Comparison of ENCODE assay signal across 12 cellular contexts in genomic region chr11:2886936-2887335, GRCh38. TPM values are rescaled to one million over a fixed set of nuclear protein-coding genes. Genes with fewer than 3 reads are reported as not detected.
A peak's percentile ranks its signal among the peaks of the same experiment; 100 is the strongest.
DNase-seq lines count a peak whose midpoint lies in the region; ATAC-seq, FAIRE-seq and TF ChIP-seq lines count a peak whose summit lies in the region.
"Had no signal": no experiment of that assay in that cellular context is flagged by ENCODE, and none has a peak within 500 bp of the region (broad histone marks: within the 10 kb centered on the region; RNA-seq: fewer than 3 reads in every experiment).

No MANE protein-coding gene starts in this region.

- intact Hi-C loops in uterus (cut with DNase I; ENCODE audit: low total_unique reads), result loop anchor here (10.0 kb wide), 1 partner anchor 182 kb away; no protein-coding TSS in a partner anchor

- H2AFZ ChIP-seq in astrocyte (ENCODE audit: low read depth, low read length), result no peak overlapping the region

- H3K27ac ChIP-seq in astrocyte (ENCODE audit: low read depth, low read length) (no peak overlapping the region), uterus (peak overlapping the region; percentile 85 to 90)

- POLR2A ChIA-PET in naive thymus-derived CD8-positive, alpha-beta T cell (lab: Charles Lee), result interaction anchor here (1.0 to 4.4 kb wide), 4 partner anchors 11 to 354 kb away, joined by 3 to 57 read pairs (median 4); a partner anchor contains a TSS

- ATAC-seq in activated naive CD8-positive, alpha-beta T cell treated with anti-CD3 and anti-CD28 coated beads, Interleukin-2, amount 50 U/mL, for 24 hours, result no peak
- ATAC-seq in naive thymus-derived CD8-positive, alpha-beta T cell, result no peak
- no peak for ATAC-seq in GM18502 (IDR thresholded peaks at IDR 0.05; ENCODE audit: poor library complexity, unreplicated experiment)
- ATAC-seq: activated CD8-positive, alpha-beta memory T cell treated with anti-CD3 and anti-CD28 coated beads, Interleukin-2, amount 10 ng/mL, durations not matched to agents 7 days and 5 days had no signal

- H3K4me3 Mint-ChIP-seq in activated naive CD8-positive, alpha-beta T cell, result peak overlapping the region; percentile 61
- H3K4me3 Mint-ChIP-seq in activated naive CD8-positive, alpha-beta T cell treated with anti-CD3 and anti-CD28 coated beads, Interleukin-2, amount 50 U/mL, for 24 hours, result no peak overlapping the region
- H3K4me3 Mint-ChIP-seq in astrocyte (ENCODE audit: unreplicated experiment), result peak overlapping the region; percentile 54
- peak overlapping the region; percentile 39 to 80 (median 66) for H3K4me3 Mint-ChIP-seq in naive thymus-derived CD8-positive, alpha-beta T cell
- H3K4me3 Mint-ChIP-seq: activated CD8-positive, alpha-beta memory T cell treated with anti-CD3 and anti-CD28 coated beads, Interleukin-2, amount 10 ng/mL, durations not matched to agents 7 days and 5 days had no signal

- DNase-seq in activated naive CD8-positive, alpha-beta T cell treated with anti-CD3 and anti-CD28 coated beads, Interleukin-2, amount 50 U/mL, for 24 hours, result no peak
- DNase-seq in astrocyte (ENCODE audit: low read depth) (no peak), uterus (no peak), GM12891 (ENCODE audit: insufficient read length, low spot score) (no peak), COLO668 (lab: John Stamatoyannopoulos, UW; ENCODE audit: unreplicated experiment) (no peak)
- no peak for DNase-seq in naive thymus-derived CD8-positive, alpha-beta T cell
- DNase-seq: activated CD8-positive, alpha-beta memory T cell treated with anti-CD3 and anti-CD28 coated beads, Interleukin-2, amount 10 ng/mL, durations not matched to agents 7 days and 5 days; HCEC 1CT; NCI-H2227 treated with DMSO at 0.1 percent for 48 hours; occipital lobe had no signal

- TF ChIP-seq POLR2A in uterus (IDR thresholded peaks at IDR 0.05), result no peak
- TF ChIP-seq POLR2A in GM12891 (IDR thresholded peaks at IDR 0.05; ENCODE audit: low read depth, low read length), result no peak

- no peak overlapping the region for H3K4me3 ChIP-seq in astrocyte (ENCODE audit: insufficient read depth, low read depth, low read length)
- H3K4me3 ChIP-seq in uterus, result no peak overlapping the region

- H3K4me1 Mint-ChIP-seq in activated naive CD8-positive, alpha-beta T cell (ENCODE audit: low read depth), result peaks cover 23% of the 10 kb centered on the region
- H3K4me1 Mint-ChIP-seq in activated naive CD8-positive, alpha-beta T cell treated with anti-CD3 and anti-CD28 coated beads, Interleukin-2, amount 50 U/mL, for 24 hours, result peaks cover 13% of the 10 kb centered on the region
- no peaks in the 10 kb centered on the region for H3K4me1 Mint-ChIP-seq in astrocyte (ENCODE audit: low read depth, unreplicated experiment)
- H3K4me1 Mint-ChIP-seq in naive thymus-derived CD8-positive, alpha-beta T cell, result peaks cover 20 to 36% (median 29%) of the 10 kb centered on the region in 4 donors

- no peaks in the 10 kb centered on the region for H3K27me3 ChIP-seq in astrocyte (ENCODE audit: insufficient read depth, low read length)
- H3K27me3 ChIP-seq in uterus, result no peaks in the 10 kb centered on the region

- H4K20me1 ChIP-seq in astrocyte (ENCODE audit: insufficient read depth, low read length), result peaks cover 8% of the 10 kb centered on the region

- TF ChIP-seq CTCF in astrocyte (IDR thresholded peaks at IDR 0.05; ENCODE audit: insufficient read depth, low read depth, low read length), result no peak
- TF ChIP-seq CTCF in uterus (IDR thresholded peaks at IDR 0.05), result no peak

- H3K36me3 ChIP-seq in astrocyte (ENCODE audit: insufficient read depth, low read length), result no peaks in the 10 kb centered on the region
- no peaks in the 10 kb centered on the region for H3K36me3 ChIP-seq in uterus

- H3K9me3 ChIP-seq in astrocyte (ENCODE audit: insufficient read depth, low read depth, low read length) (no peaks in the 10 kb centered on the region), uterus (no peaks in the 10 kb centered on the region)

- H3K27ac Mint-ChIP-seq in activated naive CD8-positive, alpha-beta T cell, result no peak overlapping the region
- H3K27ac Mint-ChIP-seq in activated naive CD8-positive, alpha-beta T cell treated with anti-CD3 and anti-CD28 coated beads, Interleukin-2, amount 50 U/mL, for 24 hours, result no peak overlapping the region
- peak overlapping the region; percentile 69 for H3K27ac Mint-ChIP-seq in astrocyte (ENCODE audit: unreplicated experiment)
- peak overlapping the region in 9 of 10 donors; percentile 30 to 92 (median 70) for H3K27ac Mint-ChIP-seq in naive thymus-derived CD8-positive, alpha-beta T cell
- H3K27ac Mint-ChIP-seq: activated CD8-positive, alpha-beta memory T cell treated with anti-CD3 and anti-CD28 coated beads, Interleukin-2, amount 10 ng/mL, durations not matched to agents 7 days and 5 days had no signal

- no peaks in the 10 kb centered on the region for H3K79me2 ChIP-seq in astrocyte (ENCODE audit: insufficient read depth, low read length)

- H3K4me2 ChIP-seq in astrocyte (ENCODE audit: low read length), result no peak overlapping the region

- FAIRE-seq in astrocyte (lab: Jason Lieb, UNC) (no peak), GM12891 (lab: Jason Lieb, UNC) (no peak)

- no peaks in the 10 kb centered on the region for H3K9me3 Mint-ChIP-seq in activated naive CD8-positive, alpha-beta T cell (ENCODE audit: low read depth)
- no peaks in the 10 kb centered on the region for H3K9me3 Mint-ChIP-seq in activated naive CD8-positive, alpha-beta T cell treated with anti-CD3 and anti-CD28 coated beads, Interleukin-2, amount 50 U/mL, for 24 hours
- H3K9me3 Mint-ChIP-seq in astrocyte (ENCODE audit: unreplicated experiment), result no peaks in the 10 kb centered on the region
- H3K9me3 Mint-ChIP-seq in naive thymus-derived CD8-positive, alpha-beta T cell, result no peaks in the 10 kb centered on the region

- peaks cover 10% of the 10 kb centered on the region for H3K4me1 ChIP-seq in astrocyte (ENCODE audit: insufficient read depth, low read length)
- peaks cover 15 to 18% of the 10 kb centered on the region in 2 donors for H3K4me1 ChIP-seq in uterus

- H3K9ac ChIP-seq in astrocyte (ENCODE audit: low read length), result no peak overlapping the region

- no peaks in the 10 kb centered on the region for H3K27me3 Mint-ChIP-seq in activated naive CD8-positive, alpha-beta T cell
- peaks cover 14% of the 10 kb centered on the region for H3K27me3 Mint-ChIP-seq in activated naive CD8-positive, alpha-beta T cell treated with anti-CD3 and anti-CD28 coated beads, Interleukin-2, amount 50 U/mL, for 24 hours
- H3K27me3 Mint-ChIP-seq in astrocyte (ENCODE audit: low read depth, unreplicated experiment), result peaks cover 29% of the 10 kb centered on the region
- H3K27me3 Mint-ChIP-seq in naive thymus-derived CD8-positive, alpha-beta T cell, result peaks cover 0 to 2% (median 0%) of the 10 kb centered on the region in 5 donors

- no peaks in the 10 kb centered on the region for H3K36me3 Mint-ChIP-seq in activated naive CD8-positive, alpha-beta T cell
- no peaks in the 10 kb centered on the region for H3K36me3 Mint-ChIP-seq in activated naive CD8-positive, alpha-beta T cell treated with anti-CD3 and anti-CD28 coated beads, Interleukin-2, amount 50 U/mL, for 24 hours (ENCODE audit: low read depth)
- no peaks in the 10 kb centered on the region for H3K36me3 Mint-ChIP-seq in astrocyte (ENCODE audit: low read depth, unreplicated experiment)
- H3K36me3 Mint-ChIP-seq in naive thymus-derived CD8-positive, alpha-beta T cell, result no peaks in the 10 kb centered on the region
- H3K36me3 Mint-ChIP-seq: activated CD8-positive, alpha-beta memory T cell treated with anti-CD3 and anti-CD28 coated beads, Interleukin-2, amount 10 ng/mL, durations not matched to agents 7 days and 5 days had no signal

TF ChIP-seq in GM12891, 5 proteins besides CTCF, POLR2A, EP300 and RAD21:
- TF ChIP-seq POLR2AphosphoS5 (IDR thresholded peaks at IDR 0.05; ENCODE audit: low read depth, low read length) (no peak), TAF1 (IDR thresholded peaks at IDR 0.05; ENCODE audit: low read depth, low read length) (no peak), SPI1 (IDR thresholded peaks at IDR 0.05; ENCODE audit: low read depth, low read length) (no peak), POU2F2 (IDR thresholded peaks at IDR 0.05; ENCODE audit: low read depth, low read length) (no peak), PAX5 (IDR thresholded peaks at IDR 0.05; ENCODE audit: insufficient read depth, low read length, severe bottlenecking) (no peak)

RNA-seq across cellular contexts. Expression of gene CDKN1C, which starts 1.4 kb away (rescaled TPM):
- total RNA-seq in astrocyte (3.8 and 7.5 TPM in 2 replicates), uterus (100 to 1,000 TPM in 1 of 4 donors, 10 to 100 TPM in 3; 42.0 to 213 (median 71.7) TPM)
- total RNA-seq in naive thymus-derived CD8-positive, alpha-beta T cell, result 1 to 10 TPM; 3.6 to 4.4 TPM
- polyA plus RNA-seq in naive thymus-derived CD8-positive, alpha-beta T cell, result under 1 TPM in 2 of 3 donors, not detected in 1; 0.27 to 0.34 TPM
- 0.15 TPM for polyA plus RNA-seq in GM12891 (2012; ENCODE audit: low read depth, missing spikeins)

RNA-seq across cellular contexts. Expression of gene PHLDA2, which starts 42.3 kb away (rescaled TPM):
- total RNA-seq in astrocyte (78.8 and 80.8 TPM in 2 replicates), uterus (1 to 10 TPM in 1 of 4 donors, not detected in 3; 5.2 TPM)
- under 1 TPM; 0.69 to 0.83 TPM for total RNA-seq in naive thymus-derived CD8-positive, alpha-beta T cell
- polyA plus RNA-seq in naive thymus-derived CD8-positive, alpha-beta T cell, result not detected
- 0.42 TPM for polyA plus RNA-seq in GM12891 (2012; ENCODE audit: low read depth, missing spikeins)
- total RNA-seq: occipital lobe had no signal

Comparison
In these comparisons a context has a peak if more than half of its experiments do, and no peak if none do; other contexts are left out.
1. H3K27ac Mint-ChIP-seq: peak in astrocyte (single experiment) and naive thymus-derived CD8-positive, alpha-beta T cell (9 of 10); none in activated naive CD8-positive, alpha-beta T cell (single experiment) and activated naive CD8-positive, alpha-beta T cell treated with anti-CD3 and anti-CD28 coated beads, Interleukin-2, amount 50 U/mL, for 24 hours (single experiment).
2. RNA of gene PHLDA2, which starts 42.3 kb away (total RNA-seq): 78.8 to 80.8 TPM in astrocyte; 0.69 to 0.83 TPM in naive thymus-derived CD8-positive, alpha-beta T cell and 5.2 TPM in uterus; every median in the first group is over 10 times any median in the second.